21 cellular contexts compared by ENCODE assay signal in genomic region chr20:44632103-44632752, GRCh38. TPM values are rescaled to one million over a fixed set of nuclear protein-coding genes. Genes with fewer than 3 reads are reported as not detected.
DNase-seq lines count a peak whose midpoint lies in the region; ATAC-seq, FAIRE-seq and TF ChIP-seq lines count a peak whose summit lies in the region.
"Had no signal": no experiment of that assay in that cellular context is flagged by ENCODE, and none has a peak within 500 bp of the region (broad histone marks: within the 10 kb centered on the region; RNA-seq: fewer than 3 reads in every experiment).

No MANE protein-coding gene starts in this region.

- TF ChIP-seq CTCF in left ventricle myocardium inferior (IDR thresholded peaks at IDR 0.05; ENCODE audit: borderline replicate concordance) (no peak), HEK293 (tag by site-specific recombination; IDR thresholded peaks at IDR 0.05) (no peak), GM12878 (IDR thresholded peaks at IDR 0.05 in 2 of 3, conservative IDR thresholded peaks at IDR 0.05 in 1 of 3; ENCODE audit: control insufficient read depth in 2 of 3, extremely low read depth in 1 of 3, insufficient read depth in 1 of 3, low read depth in 3 of 3, low read length in 3 of 3) (no peak)

- intact Hi-C loops in left ventricle myocardium inferior (cut with micrococcal nuclease) (no loop called here), Right ventricle myocardium superior (cut with DNase I) (no loop called here), GM12878 (cut with micrococcal nuclease; ENCODE audit: unreplicated experiment) (no loop called here)

- BruUV-seq in GM12878 (replicated peaks; lab: Mats Ljungman, UMichigan) = no TSS peak

- TF ChIP-seq RAD21 in GM12878 (IDR thresholded peaks at IDR 0.05; ENCODE audit: insufficient read depth, low read depth, low read length) = no peak

- H2AFZ ChIP-seq in GM12878 (ENCODE audit: control insufficient read depth, low read depth, low read length) = no peak overlapping the region

- RAD21 ChIA-PET in GM12878 (lab: Charles Lee; ENCODE audit: unreplicated experiment) = interaction anchor here (0.5 to 1.6 kb wide), 6 partner anchors 12 to 169 kb away, joined by 3 to 12 read pairs (median 3); no protein-coding TSS in a partner anchor

- no peak for TF ChIP-seq EP300 in GM12878 (IDR thresholded peaks at IDR 0.05; ENCODE audit: borderline replicate concordance in 1 of 2, control insufficient read depth in 1 of 2, low read depth in 2 of 2, low read length in 2 of 2)

- H3K79me2 ChIP-seq in GM12878 (ENCODE audit: control insufficient read depth, insufficient read depth, low read length) = no peaks in the 10 kb centered on the region

- H3K9ac ChIP-seq in GM12878 (ENCODE audit: control insufficient read depth, insufficient read depth, low read length) = no peak overlapping the region

- DNase-seq in left ventricle myocardium inferior (no peak), Right ventricle myocardium superior (no peak), GM12878 (ENCODE audit: low read depth, low spot score) (no peak), substantia nigra (lab: John Stamatoyannopoulos, UW) (no peak), OCI-M2 (lab: John Stamatoyannopoulos, UW; ENCODE audit: unreplicated experiment) (no peak), middle frontal gyrus (ENCODE audit: extremely low spot score, low spot score) (no peak)
- DNase-seq: activated naive CD4-positive, alpha-beta T cell treated with anti-CD3 and anti-CD28 coated beads, Interleukin-2, amount 50 U/mL, for 16 hours; anterior cingulate cortex; dermis blood vessel endothelial cell; DMS79 treated with DMSO at 0.1 percent for 48 hours; HFFc6; Karpas-422; natural killer cell; NCI-H2081 treated with DMSO at 0.1 percent for 48 hours; NCI-H510A treated with DMSO at 0.1 percent for 48 hours; RPMI8226; uterus had no signal

- in situ Hi-C loops in GM12878 (cut with MboI) = no loop called here

- POLR2A ChIA-PET in HEK293 (lab: Yijun Ruan, JAX) (no interaction called here), GM12878 (lab: Charles Lee) (interaction anchor here (1.2 kb wide), 1 partner anchor 9 kb away, joined by 3 read pairs; no protein-coding TSS in a partner anchor)

- no peaks in the 10 kb centered on the region for H3K27me3 ChIP-seq in left ventricle myocardium inferior (ENCODE audit: low read depth)
- H3K27me3 ChIP-seq in GM12878 (replicated peaks in 1 of 2; ENCODE audit: control insufficient read depth in 2 of 2, insufficient read depth in 2 of 2, low read length in 1 of 2) = no peaks in the 10 kb centered on the region
- H3K27me3 ChIP-seq: left lung, uterus had no signal

- H3K9me3 ChIP-seq in left ventricle myocardium inferior (replicated peaks) = no peaks in the 10 kb centered on the region
- no peaks in the 10 kb centered on the region for H3K9me3 ChIP-seq in HEK293 (ENCODE audit: control insufficient read depth, insufficient read depth, low read depth, low read length)
- H3K9me3 ChIP-seq in GM12878 (replicated peaks; ENCODE audit: control insufficient read depth, insufficient read depth, low read length) = no peaks in the 10 kb centered on the region; the same call in 2 of the 3 replicates
- H3K9me3 ChIP-seq: left lung, uterus had no signal

- H3K27ac ChIP-seq in left ventricle myocardium inferior (replicated peaks) (peak overlapping the region; percentile 54), HEK293 (ENCODE audit: extremely low read depth, low read depth, low read length) (no peak overlapping the region), GM12878 (ENCODE audit: control insufficient read depth, insufficient read depth) (no peak overlapping the region), substantia nigra (ENCODE audit: low read depth, low read length, poor library complexity, severe bottlenecking) (peak overlapping the region; percentile 2)
- H3K27ac ChIP-seq: left lung, uterus had no signal

- H3K36me3 ChIP-seq in left ventricle myocardium inferior = peaks cover 47% of the 10 kb centered on the region
- H3K36me3 ChIP-seq in HEK293 (ENCODE audit: control insufficient read depth in 2 of 2, insufficient read depth in 1 of 2, low read length in 2 of 2) = peaks cover 0 to 27% of the 10 kb centered on the region in 2 experiments; a peak in 2 of 3 replicates
- peaks cover 8 to 16% of the 10 kb centered on the region in 2 experiments for H3K36me3 ChIP-seq in GM12878 (ENCODE audit: control insufficient read depth in 2 of 2, insufficient read depth in 2 of 2, low read length in 1 of 2)
- H3K36me3 ChIP-seq: uterus had no signal

- H3K4me1 ChIP-seq in left ventricle myocardium inferior = peaks cover 70% of the 10 kb centered on the region
- no peaks in the 10 kb centered on the region for H3K4me1 ChIP-seq in HEK293 (ENCODE audit: control insufficient read depth, insufficient read depth, low read length)
- H3K4me1 ChIP-seq in GM12878 (ENCODE audit: control insufficient read depth, insufficient read depth, low read length) = no peaks in the 10 kb centered on the region
- H3K4me1 ChIP-seq: left lung, uterus had no signal

- 70% methylated on average over 8 of the region's 8 CpGs for WGBS in GM12878 (ENCODE audit: insufficient coverage, insufficient replicate concordance, low lambda C conversion rate, missing lambda C conversion rate)

- H3K4me3 ChIP-seq in left ventricle myocardium inferior = no peak overlapping the region
- no peak overlapping the region for H3K4me3 ChIP-seq in HEK293 (ENCODE audit: low read depth, low read length)
- H3K4me3 ChIP-seq in GM12878 = no peak overlapping the region
- H3K4me3 ChIP-seq: left lung, uterus had no signal

- no peak for TF ChIP-seq POLR2A in GM12878 (IDR thresholded peaks at IDR 0.05; ENCODE audit: low read depth, low read length)

- CTCF ChIA-PET in HEK293 (lab: Yijun Ruan, JAX) (interaction anchor here (0.8 kb wide), 1 partner anchor 22 kb away, joined by 3 read pairs; no protein-coding TSS in a partner anchor), GM12878 (lab: Yijun Ruan, JAX) (interaction anchor here (1.0 to 2.2 kb wide), 2 partner anchors 51 to 56 kb away, joined by 3 to 17 read pairs; no protein-coding TSS in a partner anchor)

- H4K20me1 ChIP-seq in GM12878 (ENCODE audit: control insufficient read depth, insufficient read depth) = no peaks in the 10 kb centered on the region

- FAIRE-seq in GM12878 (lab: Jason Lieb, UNC) = no peak

- SMC1A ChIA-PET in GM12878 (lab: Charles Lee; ENCODE audit: uncharacterized antibody, unreplicated experiment) = interaction anchor here (0.7 to 8.1 kb wide), 4 partner anchors 13 to 100 kb away, joined by 3 to 46 read pairs (median 4); no protein-coding TSS in a partner anchor

- H3K4me2 ChIP-seq in GM12878 (ENCODE audit: control insufficient read depth, insufficient read depth) = no peak overlapping the region

- ATAC-seq in Right ventricle myocardium superior (ENCODE audit: poor library complexity) = no peak
- no peak; the same call in 2 of the 3 replicates for ATAC-seq in GM12878
- ATAC-seq: activated CD4-positive, CD25-positive, alpha-beta regulatory T cell treated with anti-CD3 and anti-CD28 coated beads, Interleukin-2, amount 50 U/mL, for 24 hours; left lung; natural killer cell had no signal

TF ChIP-seq in HEK293, 187 proteins besides CTCF, POLR2A, EP300 and RAD21 (continues in another document):
- TF ChIP-seq EGR2 (tag by site-specific recombination; IDR thresholded peaks at IDR 0.05; ENCODE audit: low read depth) (0 out of 2 replicates have a peak, but pooled peaks have one; percentile 5), ZNF843 (tag by site-specific recombination; IDR thresholded peaks at IDR 0.05) (no peak)

TF ChIP-seq in GM12878, 131 proteins besides CTCF, POLR2A, EP300 and RAD21 (continues in another document):
- TF ChIP-seq IKZF1 (conservative IDR thresholded peaks at IDR 0.05) = peak; percentile 31
- no peak for TF ChIP-seq SRF (IDR thresholded peaks at IDR 0.05; ENCODE audit: low read depth in 2 of 2, low read length in 2 of 2)
- no peak for TF ChIP-seq SIN3A (IDR thresholded peaks at IDR 0.05; ENCODE audit: low read depth, low read length)

RNA-seq across cellular contexts. Expression of gene ADA, which starts 19.3 kb away (rescaled TPM):
- total RNA-seq in left ventricle myocardium inferior (6.7 TPM), Right ventricle myocardium superior (8.9 TPM), GM12878 (2014; rRNA removed) (74.6 and 78.6 TPM in 2 replicates), GM12878 (2014; rRNA removed; fragmentation: Illumina TruSeq; extraction: Trizol) (69.1 and 69.5 TPM in 2 replicates), GM12878 (2021) (99.0 and 105 TPM in 2 replicates)
- 51.8 and 52.9 TPM in 2 replicates for total RNA-seq in GM12878 (2013; cell fraction: nucleolus; rRNA removed)
- polyA plus RNA-seq in GM12878 (2011; ENCODE audit: low read depth) = 54.0 TPM
- polyA plus RNA-seq in GM12878 (2011; rRNA removed) (88.9 and 129 TPM in 2 replicates), GM12878 (2014; fragmentation: Illumina TruSeq; extraction: Trizol) (71.6 and 82.7 TPM in 2 replicates), GM12878 (2014; fragmentation: Nextera tagmentation; extraction: Ambion mirVana) (10 to 100 TPM; 40.9 to 70.6 TPM), GM12878 (2014; rRNA removed) (122 and 125 TPM in 2 replicates), GM12878 (2016; fragmentation: Nextera tagmentation; extraction: Ambion mirVana) (100 to 1,000 TPM; 189 to 217 TPM)
- 142 and 175 TPM in 2 replicates for polyA plus RNA-seq in GM12878 (2011; cell fraction: cytosol; rRNA removed)
- 152 and 179 TPM in 2 replicates for polyA plus RNA-seq in GM12878 (2011; cell fraction: nucleus; rRNA removed)
- polyA plus RNA-seq in GM12878 (2012) = 58.7 and 86.7 TPM in 2 replicates
- polyA minus RNA-seq in GM12878 (2011; rRNA and poly(A)+ RNA removed) = 75.2 and 93.0 TPM in 2 replicates
- polyA minus RNA-seq in GM12878 (2011; cell fraction: cytosol; rRNA and poly(A)+ RNA removed) = 21.2 and 28.5 TPM in 2 replicates
- polyA minus RNA-seq in GM12878 (2011; cell fraction: nucleus; rRNA and poly(A)+ RNA removed) = 21.6 and 28.6 TPM in 2 replicates
- total RNA-seq: HT-29 had no signal

RNA-seq across cellular contexts. Expression of gene PKIG, which starts 49.8 kb away (rescaled TPM):
- total RNA-seq in left ventricle myocardium inferior (172 TPM), Right ventricle myocardium superior (180 TPM), GM12878 (2014; rRNA removed) (77.0 and 78.5 TPM in 2 replicates), GM12878 (2014; rRNA removed; fragmentation: Illumina TruSeq; extraction: Trizol) (47.9 and 51.4 TPM in 2 replicates), GM12878 (2021) (56.2 and 58.4 TPM in 2 replicates)
- total RNA-seq in GM12878 (2013; cell fraction: nucleolus; rRNA removed) = 7.9 and 8.9 TPM in 2 replicates
- polyA plus RNA-seq in GM12878 (2011; ENCODE audit: low read depth) = 7.8 TPM
- polyA plus RNA-seq in GM12878 (2011; rRNA removed) (16.4 and 17.8 TPM in 2 replicates), GM12878 (2014; fragmentation: Illumina TruSeq; extraction: Trizol) (33.8 and 69.3 TPM in 2 replicates), GM12878 (2014; fragmentation: Nextera tagmentation; extraction: Ambion mirVana) (10 to 100 TPM in 1 of 2 experiments, 1 to 10 TPM in 1; 5.7 to 17.5 TPM), GM12878 (2014; rRNA removed) (74.2 and 82.3 TPM in 2 replicates), GM12878 (2016; fragmentation: Nextera tagmentation; extraction: Ambion mirVana) (10 to 100 TPM; 26.3 to 28.0 TPM)
- polyA plus RNA-seq in GM12878 (2011; cell fraction: cytosol; rRNA removed) = 27.8 and 30.7 TPM in 2 replicates
- 10.9 TPM in 2 replicates for polyA plus RNA-seq in GM12878 (2011; cell fraction: nucleus; rRNA removed)
- polyA plus RNA-seq in GM12878 (2012) = 17.2 and 19.4 TPM in 2 replicates
- 5.6 and 9.3 TPM in 2 replicates for polyA minus RNA-seq in GM12878 (2011; rRNA and poly(A)+ RNA removed)
- polyA minus RNA-seq in GM12878 (2011; cell fraction: cytosol; rRNA and poly(A)+ RNA removed) = 4.2 and 5.1 TPM in 2 replicates
- 1.5 and 3.6 TPM in 2 replicates for polyA minus RNA-seq in GM12878 (2011; cell fraction: nucleus; rRNA and poly(A)+ RNA removed)

Comparison
In these comparisons a context has a peak if more than half of its experiments do, and no peak if none do; other contexts are left out.
1. H3K27ac ChIP-seq: peak in left ventricle myocardium inferior (single experiment) and substantia nigra (single experiment); none in HEK293 (single experiment) and GM12878 (single experiment).